In genomic region chr10:44853148-44853734, GRCh38 we compare ENCODE assay signal across 11 cellular contexts. TPM values are rescaled to one million over a fixed set of nuclear protein-coding genes. Genes with fewer than 3 reads are reported as not detected.
A peak's percentile ranks its signal among the peaks of the same experiment; 100 is the strongest.
DNase-seq lines count a peak whose midpoint lies in the region; ATAC-seq and TF ChIP-seq lines count a peak whose summit lies in the region.
"Had no signal": no experiment of that assay in that cellular context is flagged by ENCODE, and none has a peak within 500 bp of the region (broad histone marks: within the 10 kb centered on the region; RNA-seq: fewer than 3 reads in every experiment).

No MANE protein-coding gene starts in this region.

- H3K27me3 ChIP-seq in IMR-90 (ENCODE audit: control insufficient read depth, insufficient read depth, low read length), result no peaks in the 10 kb centered on the region

- H4K91ac ChIP-seq in IMR-90 (ENCODE audit: insufficient read depth, low read depth, low read length), result no peak overlapping the region

- no peaks in the 10 kb centered on the region for H3K9me1 ChIP-seq in IMR-90 (ENCODE audit: insufficient read depth, low read length)

- H3K4me3 Mint-ChIP-seq in chondrocyte (ENCODE audit: unreplicated experiment), result no peak overlapping the region

- H3K23ac ChIP-seq in IMR-90 (ENCODE audit: low read depth, low read length), result no peak overlapping the region

- H2AK5ac ChIP-seq in IMR-90 (ENCODE audit: low read depth, low read length), result 0 out of 2 replicates have a peak overlapping the region, but pooled peaks have one; percentile 17

- H3K27ac ChIP-seq in IMR-90 (ENCODE audit: insufficient read depth, low read length), result no peak overlapping the region

- H3K4me2 ChIP-seq in IMR-90 (ENCODE audit: low read depth, low read length), result no peak overlapping the region

- dilution Hi-C loops in IMR-90 (cut with HindIII; ENCODE audit: low sequenced_read_pairs, unreplicated experiment), result no loop called here

- TF ChIP-seq RAD21 in IMR-90 (IDR thresholded peaks at IDR 0.05; ENCODE audit: low read length), result peak; percentile 73

- ATAC-seq in IMR-90 (ENCODE audit: low read depth) (peak; percentile 53), mucosa of descending colon (peak; percentile 47), HG03521 (IDR thresholded peaks at IDR 0.05; ENCODE audit: unreplicated experiment) (no peak), HG02885 (IDR thresholded peaks at IDR 0.05; ENCODE audit: poor library complexity, unreplicated experiment) (no peak)

- no peaks in the 10 kb centered on the region for H4K20me1 ChIP-seq in IMR-90 (ENCODE audit: insufficient read depth, low read length)

- H3K9me3 ChIP-seq in IMR-90 (ENCODE audit: control insufficient read depth, insufficient read depth, low read length) (peaks cover 7% of the 10 kb centered on the region), mucosa of descending colon (no peaks in the 10 kb centered on the region)

- in situ Hi-C loops in IMR-90 (cut with MboI; ENCODE audit: low sequenced_read_pairs) (loop anchor here (25.0 kb wide), 1 partner anchor 791 kb away; no protein-coding TSS in a partner anchor), KBM-7 (cut with MboI; ENCODE audit: low pct_unique_long_range_greater_than_20kb, low sequenced_read_pairs) (loop anchor here (25.0 kb wide), 2 partner anchors 466 to 1191 kb away; partner anchors contain the start of gene CXCL12)

- no peak overlapping the region for H3K27ac Mint-ChIP-seq in chondrocyte (ENCODE audit: unreplicated experiment)

- H2BK20ac ChIP-seq in IMR-90 (ENCODE audit: low read depth, low read length), result no peak overlapping the region

- H3K4ac ChIP-seq in IMR-90 (ENCODE audit: low read depth, low read length), result no peak overlapping the region

- H3K79me1 ChIP-seq in IMR-90 (ENCODE audit: low read depth in 1 of 2, low read length in 2 of 2), result no peaks in the 10 kb centered on the region

- no CpG with 5 or more reads among the region's 1 CpG for WGBS in IMR-90 (ENCODE audit: extremely low coverage in 2 of 2, insufficient read length in 1 of 2), 2 experiments

- peaks cover 6% of the 10 kb centered on the region for H3K27me3 Mint-ChIP-seq in chondrocyte (ENCODE audit: low read depth)

- no peak overlapping the region for H2BK120ac ChIP-seq in IMR-90 (ENCODE audit: low read depth, low read length)

- no peaks in the 10 kb centered on the region for H3K36me3 Mint-ChIP-seq in chondrocyte (ENCODE audit: low read depth)

- H3K18ac ChIP-seq in IMR-90 (ENCODE audit: low read depth, low read length), result no peak overlapping the region

- intact Hi-C loops in IMR-90 (cut with micrococcal nuclease) (loop anchor here (10.0 kb wide), 2 partner anchors 118 to 288 kb away; no protein-coding TSS in a partner anchor), mucosa of descending colon (cut with DNase I, micrococcal nuclease) (loop anchor here (10.0 kb wide), 2 partner anchors 458 to 1178 kb away; no protein-coding TSS in a partner anchor)

- POLR2A ChIA-PET in IMR-90 (lab: Charles Lee; ENCODE audit: unreplicated experiment), result interaction anchor here (0.6 kb wide), 1 partner anchor 451 kb away, joined by 5 read pairs; no protein-coding TSS in a partner anchor

- CTCF ChIA-PET in IMR-90 (lab: Yijun Ruan, JAX), result interaction anchor here (0.6 to 1.3 kb wide), 7 partner anchors 8 to 1181 kb away, joined by 3 to 6 read pairs (median 5); no protein-coding TSS in a partner anchor

- no peak overlapping the region for H2BK5ac ChIP-seq in IMR-90 (ENCODE audit: low read depth, low read length, poor library complexity, severe bottlenecking)

- no peak overlapping the region for H3K9ac ChIP-seq in IMR-90 (ENCODE audit: low read depth, low read length)

- H3K14ac ChIP-seq in IMR-90 (replicated peaks; ENCODE audit: low read depth, low read length), result no peak overlapping the region

- no peak overlapping the region for H3K56ac ChIP-seq in IMR-90 (ENCODE audit: extremely low read depth, insufficient read depth, low read length)

- TF ChIP-seq POLR2A in IMR-90 (IDR thresholded peaks at IDR 0.05; ENCODE audit: low read depth, low read length), result no peak

- no peak overlapping the region for H4K8ac ChIP-seq in IMR-90 (ENCODE audit: low read depth in 2 of 2, low read length in 2 of 2)

- BruUV-seq in IMR-90 (replicated peaks; lab: Mats Ljungman, UMichigan), result no TSS peak

- H3K4me1 ChIP-seq in IMR-90 (ENCODE audit: control insufficient read depth, insufficient read depth, low read length), result no peaks in the 10 kb centered on the region; the same call in 1 of the 2 replicates
- H3K4me1 ChIP-seq in mucosa of descending colon (ENCODE audit: low read depth), result no peaks in the 10 kb centered on the region

- no peak overlapping the region for H2BK15ac ChIP-seq in IMR-90 (ENCODE audit: low read depth, low read length)

- H2AFZ ChIP-seq in IMR-90 (replicated peaks; ENCODE audit: low read length, poor library complexity), result peak overlapping the region; percentile 0

- H3K4me3 ChIP-seq in IMR-90 (ENCODE audit: insufficient read depth, low read depth, low read length) (no peak overlapping the region), mucosa of descending colon (no peak overlapping the region)

- peaks cover 9% of the 10 kb centered on the region for H3K4me1 Mint-ChIP-seq in chondrocyte (ENCODE audit: low read depth)

- H4K5ac ChIP-seq in IMR-90 (ENCODE audit: low read depth, low read length), result no peak overlapping the region

- H2AK9ac ChIP-seq in IMR-90 (replicated peaks; ENCODE audit: low read depth, low read length, poor library complexity), result no peak overlapping the region

- TF ChIP-seq CTCF in IMR-90 (conservative IDR thresholded peaks at IDR 0.05; ENCODE audit: low read depth, low read length) (peak; percentile 66), chondrocyte (IDR thresholded peaks at IDR 0.05) (peak; percentile 79), mucosa of descending colon (IDR thresholded peaks at IDR 0.05) (no peak)

- peaks cover 7% of the 10 kb centered on the region for H3K9me3 Mint-ChIP-seq in chondrocyte (ENCODE audit: low read depth)

- H3K36me3 ChIP-seq in IMR-90 (ENCODE audit: control insufficient read depth, insufficient read depth, low read length) (no peaks in the 10 kb centered on the region), mucosa of descending colon (ENCODE audit: low read depth) (no peaks in the 10 kb centered on the region)

- DNase-seq in DMS153 treated with DMSO at 0.1 percent for 48 hours (lab: John Stamatoyannopoulos, UW; ENCODE audit: unreplicated experiment), result peak; percentile 22
- DNase-seq in IMR-90, result peak; percentile 47
- DNase-seq in chondrocyte (ENCODE audit: low spot score), result no peak
- no peak for DNase-seq in mucosa of descending colon
- no peak for DNase-seq in KBM-7
- no peak for DNase-seq in activated CD4-positive, alpha-beta T cell treated with anti-CD3 and anti-CD28 coated beads, Interleukin-2, amount 50 U/mL, for 48 hours
- DNase-seq: activated naive CD4-positive, alpha-beta T cell treated with anti-CD3 and anti-CD28 coated beads, Interleukin-2, amount 50 U/mL, for 16 hours; NCI-H1105 treated with DMSO at 0.1 percent for 48 hours had no signal

TF ChIP-seq in IMR-90, 13 proteins besides CTCF, POLR2A, EP300 and RAD21:
- TF ChIP-seq CEBPB (IDR thresholded peaks at IDR 0.05; ENCODE audit: low read depth, low read length) (no peak), SMC3 (IDR thresholded peaks at IDR 0.05; ENCODE audit: low read depth, low read length) (peak; percentile 47)

RNA-seq across cellular contexts. Expression of gene TMEM72, which starts 57.9 kb away (rescaled TPM):
- total RNA-seq in IMR-90 (2012; rRNA removed), result not detected in 2 replicates
- polyA plus RNA-seq in IMR-90 (2012; rRNA removed), result not detected in 2 replicates
- polyA plus RNA-seq in IMR-90 (2012; cell fraction: cytosol; rRNA removed), result not detected in 2 replicates
- not detected in 2 replicates for polyA plus RNA-seq in IMR-90 (2012; cell fraction: nucleus; rRNA removed; ENCODE audit: low replicate concordance)
- not detected in 3 replicates for total RNA-seq in chondrocyte
- total RNA-seq in mucosa of descending colon, result 10 to 100 TPM; 14.9 to 40.6 (median 17.4) TPM
- total RNA-seq: T-helper 1 cell treated with Interleukin-12 subunit alpha and Interleukin-12 subunit beta and Interleukin-4 antibody, amounts not matched to agents 30 ng/mL and 1 ng/mL, for 36 hours had no signal

Comparison
In these comparisons a context has a peak if more than half of its experiments do, and no peak if none do; other contexts are left out.
1. DNase-seq: peak in DMS153 treated with DMSO at 0.1 percent for 48 hours (single experiment) and IMR-90 (single experiment); none in chondrocyte (single experiment), mucosa of descending colon (0 of 3), KBM-7 (single experiment) and activated CD4-positive, alpha-beta T cell treated with anti-CD3 and anti-CD28 coated beads, Interleukin-2, amount 50 U/mL, for 48 hours (0 of 2).
2. ATAC-seq: peak in IMR-90 (single experiment) and mucosa of descending colon (single experiment); none in HG03521 (single experiment) and HG02885 (single experiment).
3. RNA of gene TMEM72, which starts 57.9 kb away (total RNA-seq): 14.9 to 40.6 TPM in mucosa of descending colon; not detected in chondrocyte and not detected in IMR-90; every median in the first group is over 10 times any median in the second.